1 cellular context compared by ENCODE assay signal in the genomic region with DNA sequence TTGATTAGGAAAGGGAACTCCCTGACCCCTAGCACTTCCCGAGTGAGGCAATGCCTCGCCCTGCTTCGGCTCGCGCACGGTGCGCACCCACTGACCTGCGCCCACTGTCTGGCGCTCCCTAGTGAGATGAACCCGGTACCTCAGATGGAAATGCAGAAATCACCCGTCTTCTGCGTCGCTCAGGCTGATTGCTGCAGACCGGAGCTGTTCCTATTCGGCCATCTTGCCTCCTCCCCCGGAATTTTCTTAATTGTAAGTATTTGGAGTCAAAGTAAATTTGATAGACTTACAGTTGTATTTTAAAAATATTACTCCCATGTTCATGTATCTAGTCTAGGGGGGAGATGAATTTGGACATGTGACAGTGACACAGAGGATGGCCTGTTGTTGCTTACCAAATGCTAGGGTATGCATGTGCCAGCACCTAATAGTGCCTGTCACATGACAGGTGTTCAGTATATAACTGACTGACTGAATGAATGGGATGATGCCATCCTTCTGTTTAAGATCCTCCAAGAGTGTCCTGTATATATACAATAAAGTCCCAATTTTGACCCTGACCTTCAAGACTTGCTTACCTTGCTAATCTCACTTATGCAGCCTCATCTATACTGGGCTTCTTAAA.
TF ChIP-seq lines count a peak whose summit lies in the region.

No MANE protein-coding gene starts in this region.

TF ChIP-seq in SK-N-SH treated with all-trans-retinoic acid at 6 μM for 48 hours, 23 proteins besides CTCF, POLR2A, EP300 and RAD21 (continued from another document):
- TF ChIP-seq ARNTL (CRISPR knock-in tag; IDR thresholded peaks at IDR 0.05; ENCODE audit: borderline replicate concordance, low read depth) (no peak), CSDC2 (CRISPR knock-in tag; IDR thresholded peaks at IDR 0.05) (no peak), PPARA (CRISPR knock-in tag; IDR thresholded peaks at IDR 0.05; ENCODE audit: borderline replicate concordance) (no peak)
